ENCODE assay signal across 9 cellular contexts in the genomic region with DNA sequence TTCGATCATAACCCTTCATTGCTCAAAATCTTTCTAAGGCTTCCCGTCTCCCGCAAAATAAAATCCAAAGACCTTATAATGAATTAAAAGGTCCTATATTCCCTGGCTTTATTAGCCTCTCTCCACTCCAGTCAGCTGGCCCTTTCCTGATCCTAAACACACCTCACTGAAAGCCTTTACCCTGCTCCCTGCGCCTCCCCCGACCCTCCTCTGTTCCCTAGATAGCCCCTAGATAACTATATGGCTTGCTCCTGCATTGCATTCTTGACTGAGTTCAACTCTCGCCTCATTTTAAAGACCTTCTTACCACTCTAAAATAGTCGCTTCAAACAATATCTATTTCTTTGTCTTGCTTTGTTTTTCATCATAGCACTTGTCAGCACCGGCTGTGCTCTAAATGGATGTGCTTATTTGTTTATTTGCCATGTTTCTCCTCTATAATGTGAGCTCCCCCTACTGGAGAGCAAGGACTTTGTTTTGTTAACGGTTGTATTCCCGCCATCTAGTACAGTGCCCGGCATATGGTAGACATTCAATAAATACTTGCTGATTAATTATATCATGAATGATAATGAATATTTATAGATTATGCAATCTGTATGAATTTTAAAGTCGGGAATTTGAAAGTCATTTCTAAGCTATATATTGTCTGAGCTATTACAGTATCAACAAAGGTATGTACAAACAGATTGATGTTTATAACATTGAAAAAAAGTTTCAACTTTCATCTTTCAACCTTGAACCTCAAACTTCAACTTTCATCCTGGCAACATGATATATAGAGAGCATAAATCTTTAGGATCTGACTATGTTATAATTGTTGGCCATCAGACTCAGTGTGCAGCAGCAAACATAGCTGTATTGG. TPM values are rescaled to one million over a fixed set of nuclear protein-coding genes. Genes with fewer than 3 reads are reported as not detected.
DNase-seq lines count a peak whose midpoint lies in the region; ATAC-seq and TF ChIP-seq lines count a peak whose summit lies in the region.
"Had no signal": no experiment of that assay in that cellular context is flagged by ENCODE, and none has a peak within 500 bp of the region (broad histone marks: within the 10 kb centered on the region; RNA-seq: fewer than 3 reads in every experiment).

No MANE protein-coding gene starts in this region.

- in situ Hi-C loops in GM13977 (cut with MboI; ENCODE audit: low pct_unique_long_range_greater_than_20kb, low sequenced_read_pairs, unreplicated experiment), result loop anchor here (25.0 kb wide), 1 partner anchor 302 kb away; a partner anchor contains a TSS

- H3K4me3 ChIP-seq in BE2C (ENCODE audit: low read depth, low read length) (no peak overlapping the region), fibroblast of mammary gland (ENCODE audit: control insufficient read depth, low read depth, low read length) (no peak overlapping the region)

- TF ChIP-seq CTCF in BE2C (IDR thresholded peaks at IDR 0.05; ENCODE audit: low read depth, low read length) (peak; percentile 85), GM13977 (IDR thresholded peaks at IDR 0.05; ENCODE audit: extremely low read depth, insufficient read depth, missing control alignments) (peak; percentile 69), fibroblast of mammary gland (conservative IDR thresholded peaks at IDR 0.05; ENCODE audit: control insufficient read depth, insufficient read depth, low read depth, low read length) (peak; percentile 86), neural crest cell (conservative IDR thresholded peaks at IDR 0.05) (peak; percentile 86)

- no peaks in the 10 kb centered on the region for H3K36me3 Mint-ChIP-seq in neural crest cell (ENCODE audit: low read depth)

- H3K27me3 Mint-ChIP-seq in neural crest cell (ENCODE audit: low read depth), result peaks cover 2% of the 10 kb centered on the region

- peak; percentile 72 for ATAC-seq in HG02763 (IDR thresholded peaks at IDR 0.05; ENCODE audit: unreplicated experiment)
- ATAC-seq in SK-N-SH treated with all-trans-retinoic acid at 6 μM for 48 hours, result peak; percentile 97

- peaks cover 5% of the 10 kb centered on the region for H3K4me1 Mint-ChIP-seq in neural crest cell
- H3K4me1 Mint-ChIP-seq: activated B cell treated with CpG ODN at 0.5 μM for 24 hours had no signal

- H3K36me3 ChIP-seq in BE2C, result no peaks in the 10 kb centered on the region

- H3K27me3 ChIP-seq in BE2C, result peaks cover 44% of the 10 kb centered on the region

- H3K4me3 Mint-ChIP-seq in neural crest cell, result no peak overlapping the region
- H3K4me3 Mint-ChIP-seq: activated B cell treated with CpG ODN at 0.5 μM for 24 hours had no signal

- no peaks in the 10 kb centered on the region for H3K9me3 Mint-ChIP-seq in neural crest cell
- H3K9me3 Mint-ChIP-seq: activated B cell treated with CpG ODN at 0.5 μM for 24 hours had no signal

- no peak overlapping the region for H3K27ac Mint-ChIP-seq in neural crest cell (ENCODE audit: unreplicated experiment)
- H3K27ac Mint-ChIP-seq: activated B cell treated with CpG ODN at 0.5 μM for 24 hours had no signal

- no peaks in the 10 kb centered on the region for H3K4me1 ChIP-seq in BE2C

- no peaks in the 10 kb centered on the region for H3K9me3 ChIP-seq in BE2C

- DNase-seq in BE2C (peak; percentile 25), GM13977 (ENCODE audit: low spot score) (peak; percentile 31), NAMALWA (ENCODE audit: low spot score) (peak; percentile 79), fibroblast of mammary gland (ENCODE audit: low read depth) (peak; percentile 85), neural crest cell (ENCODE audit: low read depth, low spot score) (no peak)
- DNase-seq in activated naive CD4-positive, alpha-beta T cell (lab: John Stamatoyannopoulos, UW), result no peak
- DNase-seq: activated B cell treated with CpG ODN at 0.5 μM for 24 hours had no signal

TF ChIP-seq in SK-N-SH treated with all-trans-retinoic acid at 6 μM for 48 hours, 23 proteins besides CTCF, POLR2A, EP300 and RAD21:
- TF ChIP-seq ZFP30 (CRISPR knock-in tag; IDR thresholded peaks at IDR 0.05), result no peak
- TF ChIP-seq ZC3H10 (CRISPR knock-in tag; IDR thresholded peaks at IDR 0.05), result no peak
- TF ChIP-seq, protein P1, sequence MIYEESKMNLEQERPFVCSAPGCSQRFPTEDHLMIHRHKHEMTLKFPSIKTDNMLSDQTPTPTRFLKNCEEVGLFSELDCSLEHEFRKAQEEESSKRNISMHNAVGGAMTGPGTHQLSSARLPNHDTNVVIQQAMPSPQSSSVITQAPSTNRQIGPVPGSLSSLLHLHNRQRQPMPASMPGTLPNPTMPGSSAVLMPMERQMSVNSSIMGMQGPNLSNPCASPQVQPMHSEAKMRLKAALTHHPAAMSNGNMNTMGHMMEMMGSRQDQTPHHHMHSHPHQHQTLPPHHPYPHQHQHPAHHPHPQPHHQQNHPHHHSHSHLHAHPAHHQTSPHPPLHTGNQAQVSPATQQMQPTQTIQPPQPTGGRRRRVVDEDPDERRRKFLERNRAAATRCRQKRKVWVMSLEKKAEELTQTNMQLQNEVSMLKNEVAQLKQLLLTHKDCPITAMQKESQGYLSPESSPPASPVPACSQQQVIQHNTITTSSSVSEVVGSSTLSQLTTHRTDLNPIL (CRISPR knock-in tag; IDR thresholded peaks at IDR 0.05; ENCODE audit: low read depth), result no peak
- TF ChIP-seq ZNF565 (CRISPR knock-in tag; conservative IDR thresholded peaks at IDR 0.05; ENCODE audit: low read depth), result no peak
- no peak for TF ChIP-seq RARB (CRISPR knock-in tag; IDR thresholded peaks at IDR 0.05)
- TF ChIP-seq ZFP3 (CRISPR knock-in tag; IDR thresholded peaks at IDR 0.05), result no peak
- TF ChIP-seq SNAI2 (CRISPR knock-in tag; IDR thresholded peaks at IDR 0.05), result no peak
- TF ChIP-seq ZNF70 (CRISPR knock-in tag; IDR thresholded peaks at IDR 0.05), result no peak

RNA-seq across cellular contexts. Expression of a gene that starts 32.4 kb away (rescaled TPM):
- polyA plus RNA-seq in BE2C (2012; ENCODE audit: insufficient read depth, insufficient read length, low read depth), result not detected
- total RNA-seq in neural crest cell, result not detected in 2 replicates
- total RNA-seq: activated B cell treated with CpG ODN at 0.5 μM for 24 hours had no signal

Comparison
In these comparisons a context has a peak if more than half of its experiments do, and no peak if none do; other contexts are left out.
1. DNase-seq: peak in BE2C (single experiment), GM13977 (single experiment), NAMALWA (single experiment) and fibroblast of mammary gland (single experiment); none in neural crest cell (single experiment) and activated naive CD4-positive, alpha-beta T cell (0 of 4).
2. Peak in every context shown above with its lines, with median percentiles within 50 percentile points of each other: CTCF ChIP-seq.